8 cellular contexts compared by ENCODE assay signal in genomic region chr13:50123862-50124535, GRCh38.
A peak's percentile ranks its signal among the peaks of the same experiment; 100 is the strongest.
DNase-seq lines count a peak whose midpoint lies in the region; ATAC-seq and TF ChIP-seq lines count a peak whose summit lies in the region.

No MANE protein-coding gene starts in this region.

- ATAC-seq in HG02571 (IDR thresholded peaks at IDR 0.05; ENCODE audit: unreplicated experiment), result peak; percentile 67

- peak; percentile 80 for TF ChIP-seq POLR2A in prostate gland (IDR thresholded peaks at IDR 0.05)

- H3K4me1 ChIP-seq in left ventricle myocardium inferior, result peaks cover 76% of the 10 kb centered on the region
- H3K4me1 ChIP-seq in prostate gland (replicated peaks), result peaks cover 5% of the 10 kb centered on the region

- H3K27ac ChIP-seq in left ventricle myocardium inferior (replicated peaks), result peak overlapping the region; percentile 100
- peak overlapping the region; percentile 99 for H3K27ac ChIP-seq in prostate gland

- peak overlapping the region; percentile 84 for H3K4me3 ChIP-seq in GM12864 (ENCODE audit: low read depth, low read length)
- H3K4me3 ChIP-seq in left ventricle myocardium inferior, result peak overlapping the region; percentile 100
- H3K4me3 ChIP-seq in prostate gland, result peak overlapping the region; percentile 95 to 96

- H3K9me3 ChIP-seq in left ventricle myocardium inferior (replicated peaks) (no peaks in the 10 kb centered on the region), prostate gland (no peaks in the 10 kb centered on the region)

- H3K36me3 ChIP-seq in left ventricle myocardium inferior (no peaks in the 10 kb centered on the region), prostate gland (no peaks in the 10 kb centered on the region)

- DNase-seq in GM12864 (ENCODE audit: low read depth) (peak; percentile 65), NCI-H1092 (lab: John Stamatoyannopoulos, UW) (peak; percentile 91), SW 1271 (lab: John Stamatoyannopoulos, UW) (peak; percentile 84 to 91), amniotic epithelial cell (ENCODE audit: low read depth) (peak; percentile 96), left ventricle myocardium inferior (no peak), prostate gland (ENCODE audit: low spot score) (peak; percentile 63), D341Med (ENCODE audit: low spot score) (no peak)

- peaks cover 9% of the 10 kb centered on the region for H3K27me3 ChIP-seq in left ventricle myocardium inferior (ENCODE audit: low read depth)
- no peaks in the 10 kb centered on the region for H3K27me3 ChIP-seq in prostate gland (replicated peaks; ENCODE audit: insufficient read depth)

- whole genome bisulfite sequencing in prostate gland, result under 1% methylated on average over 50 of the region's 69 CpGs

- TF ChIP-seq CTCF in GM12864 (IDR thresholded peaks at IDR 0.05; ENCODE audit: low read depth, low read length, missing control alignments) (no peak), left ventricle myocardium inferior (IDR thresholded peaks at IDR 0.05; ENCODE audit: borderline replicate concordance) (peak; percentile 7), prostate gland (IDR thresholded peaks at IDR 0.05) (peak in 1 of 4 experiments; percentile 28)

- intact Hi-C loops in left ventricle myocardium inferior (cut with micrococcal nuclease) (no loop called here), prostate gland (cut with DNase I) (loop anchor here (2.0 to 5.0 kb wide), 3 partner anchors 42 to 788 kb away; partner anchors contain the start of gene TRIM13)

Comparison
In these comparisons a context has a peak if more than half of its experiments do, and no peak if none do; other contexts are left out.
1. DNase-seq: peak in GM12864 (single experiment), NCI-H1092 (single experiment), SW 1271 (2 of 2), amniotic epithelial cell (single experiment) and prostate gland (single experiment); none in left ventricle myocardium inferior (single experiment) and D341Med (single experiment).
2. Peak in every context shown above with its lines, with median percentiles within 50 percentile points of each other: H3K4me3 ChIP-seq.